ENCODE assay signal across 15 cellular contexts in the genomic region with DNA sequence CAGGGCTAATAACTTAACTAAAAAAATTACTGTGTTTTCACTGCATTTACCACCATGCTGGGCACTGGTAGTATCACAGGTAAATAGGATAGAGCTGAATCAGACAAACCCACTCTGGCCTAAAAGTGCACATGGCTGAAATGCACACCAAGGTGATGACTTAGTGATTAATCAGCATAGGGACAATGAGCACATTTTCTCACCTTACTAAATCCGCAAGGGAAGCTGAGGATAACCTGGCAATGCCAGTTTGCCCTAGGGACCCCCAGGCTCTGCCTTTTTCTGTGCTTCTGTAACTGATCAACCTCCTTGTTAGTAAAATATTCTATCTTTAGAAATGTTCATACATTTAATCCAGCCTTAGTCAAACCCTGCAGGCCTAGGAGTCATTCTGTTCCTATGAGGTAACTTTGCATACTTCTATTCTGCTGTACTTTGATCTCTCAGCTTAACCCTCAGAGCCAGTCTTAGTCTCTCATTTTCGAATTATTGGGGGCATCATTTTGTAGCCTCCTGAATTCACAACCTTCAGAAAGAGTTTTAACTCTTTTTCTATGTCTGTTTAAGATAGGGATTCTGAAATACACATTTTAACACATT.
DNase-seq lines count a peak whose midpoint lies in the region; ATAC-seq, FAIRE-seq and TF ChIP-seq lines count a peak whose summit lies in the region.
"Had no signal": no experiment of that assay in that cellular context is flagged by ENCODE, and none has a peak within 500 bp of the region (broad histone marks: within the 10 kb centered on the region; RNA-seq: fewer than 3 reads in every experiment).

No MANE protein-coding gene starts in this region.

- H3K9me3 Mint-ChIP-seq in activated CD4-positive, alpha-beta T cell treated with anti-CD3 and anti-CD28 coated beads for 36 hours (ENCODE audit: low read depth), result no peaks in the 10 kb centered on the region
- H3K9me3 Mint-ChIP-seq: memory B cell had no signal

- TF ChIP-seq CTCF in gastroesophageal sphincter (IDR thresholded peaks at IDR 0.05) (no peak), tibial artery (IDR thresholded peaks at IDR 0.05) (no peak), A673 (conservative IDR thresholded peaks at IDR 0.05; ENCODE audit: low read depth, low read length) (no peak)

- H3K27ac Mint-ChIP-seq in activated CD4-positive, alpha-beta T cell treated with anti-CD3 and anti-CD28 coated beads for 36 hours, result no peak overlapping the region
- H3K27ac Mint-ChIP-seq: activated CD8-positive, alpha-beta memory T cell treated with anti-CD3 and anti-CD28 coated beads, Interleukin-2, amount 10 ng/mL, durations not matched to agents 7 days and 5 days; activated naive CD8-positive, alpha-beta T cell; memory B cell had no signal

- no peak for TF ChIP-seq POLR2A in gastroesophageal sphincter (IDR thresholded peaks at IDR 0.05)

- no peaks in the 10 kb centered on the region for H3K4me1 Mint-ChIP-seq in activated CD4-positive, alpha-beta T cell treated with anti-CD3 and anti-CD28 coated beads for 36 hours
- H3K4me1 Mint-ChIP-seq: memory B cell had no signal

- H3K4me3 Mint-ChIP-seq in activated CD4-positive, alpha-beta T cell treated with anti-CD3 and anti-CD28 coated beads for 36 hours, result no peak overlapping the region
- H3K4me3 Mint-ChIP-seq: activated CD8-positive, alpha-beta memory T cell treated with anti-CD3 and anti-CD28 coated beads, Interleukin-2, amount 10 ng/mL, durations not matched to agents 7 days and 5 days; activated naive CD8-positive, alpha-beta T cell; memory B cell had no signal

- no peak for TF ChIP-seq EP300 in gastroesophageal sphincter (IDR thresholded peaks at IDR 0.05)

- no peaks in the 10 kb centered on the region for H3K36me3 Mint-ChIP-seq in activated CD4-positive, alpha-beta T cell treated with anti-CD3 and anti-CD28 coated beads for 36 hours (ENCODE audit: low read depth)
- H3K36me3 Mint-ChIP-seq: activated CD8-positive, alpha-beta memory T cell treated with anti-CD3 and anti-CD28 coated beads, Interleukin-2, amount 10 ng/mL, durations not matched to agents 7 days and 5 days; activated naive CD8-positive, alpha-beta T cell; memory B cell had no signal

- peak overlapping the region; percentile 29 to 73 (median 64) for H3K27ac ChIP-seq in gastroesophageal sphincter
- H3K27ac ChIP-seq in tibial artery, result peak overlapping the region; percentile 13 to 22
- no peak overlapping the region for H3K27ac ChIP-seq in A673 (ENCODE audit: low read depth, low read length, poor library complexity, severe bottlenecking)
- H3K27ac ChIP-seq: heart right ventricle, suprapubic skin had no signal

- H3K4me3 ChIP-seq in gastroesophageal sphincter (no peak overlapping the region), tibial artery (no peak overlapping the region), A673 (ENCODE audit: low read depth, low read length, poor library complexity, severe bottlenecking) (no peak overlapping the region)
- H3K4me3 ChIP-seq: dorsolateral prefrontal cortex, heart right ventricle, suprapubic skin had no signal

- FAIRE-seq in TTC549 (lab: Jason Lieb, UNC), result peak; percentile 50

- H3K9me3 ChIP-seq in gastroesophageal sphincter (no peaks in the 10 kb centered on the region), tibial artery (no peaks in the 10 kb centered on the region), A673 (ENCODE audit: low read depth, low read length, poor library complexity, severe bottlenecking) (no peaks in the 10 kb centered on the region)
- H3K9me3 ChIP-seq: heart right ventricle, suprapubic skin had no signal

- H3K27me3 Mint-ChIP-seq in activated CD4-positive, alpha-beta T cell treated with anti-CD3 and anti-CD28 coated beads for 36 hours, result no peaks in the 10 kb centered on the region
- H3K27me3 Mint-ChIP-seq: activated CD8-positive, alpha-beta memory T cell treated with anti-CD3 and anti-CD28 coated beads, Interleukin-2, amount 10 ng/mL, durations not matched to agents 7 days and 5 days; activated naive CD8-positive, alpha-beta T cell had no signal

- intact Hi-C loops in activated CD4-positive, alpha-beta T cell treated with anti-CD3 and anti-CD28 coated beads for 36 hours (cut with DNase I, micrococcal nuclease), result no loop called here
- intact Hi-C loops in tibial artery (cut with DNase I; ENCODE audit: low total_unique reads), result no loop called here
- intact Hi-C loops in A673 (cut with micrococcal nuclease; ENCODE audit: unreplicated experiment), result no loop called here

- no TSS peak for BruUV-seq in A673 (replicated peaks; lab: Mats Ljungman, UMichigan)

- peak; percentile 39 for ATAC-seq in activated CD4-positive, alpha-beta T cell treated with anti-CD3 and anti-CD28 coated beads for 36 hours
- no peak for ATAC-seq in gastroesophageal sphincter
- ATAC-seq in HG02623 (IDR thresholded peaks at IDR 0.05; ENCODE audit: unreplicated experiment), result no peak
- ATAC-seq: activated CD8-positive, alpha-beta memory T cell treated with anti-CD3 and anti-CD28 coated beads, Interleukin-2, amount 10 ng/mL, durations not matched to agents 7 days and 5 days; heart right ventricle had no signal

- no peak for DNase-seq in activated CD4-positive, alpha-beta T cell treated with anti-CD3 and anti-CD28 coated beads for 36 hours
- no peak for DNase-seq in activated CD4-positive, alpha-beta T cell treated with anti-CD3 and anti-CD28 coated beads, Interleukin-2, amount 50 U/mL, for 1 hour
- DNase-seq in tibial artery (no peak), iPS-NIHi11 (ENCODE audit: low spot score) (no peak), A673 (ENCODE audit: low spot score) (no peak)
- DNase-seq: 8988T; activated CD8-positive, alpha-beta memory T cell treated with anti-CD3 and anti-CD28 coated beads, Interleukin-2, amount 10 ng/mL, durations not matched to agents 7 days and 5 days; dorsolateral prefrontal cortex; heart right ventricle had no signal

- H3K4me1 ChIP-seq in gastroesophageal sphincter, result peaks cover 0 to 10% (median 0%) of the 10 kb centered on the region in 3 donors
- peaks cover 0 to 22% (median 4%) of the 10 kb centered on the region in 4 donors for H3K4me1 ChIP-seq in tibial artery
- H3K4me1 ChIP-seq in A673 (ENCODE audit: insufficient read depth, low read length, poor library complexity, severe bottlenecking), result peaks cover 10% of the 10 kb centered on the region
- H3K4me1 ChIP-seq: heart right ventricle, suprapubic skin had no signal

- POLR2A ChIA-PET in activated CD4-positive, alpha-beta T cell treated with anti-CD3 and anti-CD28 coated beads for 36 hours (lab: Charles Lee), result interaction anchor here (0.6 to 0.7 kb wide), 2 partner anchors 15 to 499 kb away, joined by 3 read pairs; no protein-coding TSS in a partner anchor
- POLR2A ChIA-PET in A673 (lab: Charles Lee; ENCODE audit: low non-redundant PET), result no interaction called here

- H3K27me3 ChIP-seq in gastroesophageal sphincter (no peaks in the 10 kb centered on the region), tibial artery (no peaks in the 10 kb centered on the region), A673 (replicated peaks; ENCODE audit: insufficient read depth, low read depth, low read length, poor library complexity) (no peaks in the 10 kb centered on the region)
- H3K27me3 ChIP-seq: dorsolateral prefrontal cortex, heart right ventricle, suprapubic skin had no signal

- 66 to 86% methylated on average over 2 of the region's 2 CpGs for WGBS in gastroesophageal sphincter (ENCODE audit: low coverage in 1 of 2), 2 donors

- no peaks in the 10 kb centered on the region for H3K36me3 ChIP-seq in gastroesophageal sphincter
- no peaks in the 10 kb centered on the region for H3K36me3 ChIP-seq in tibial artery
- H3K36me3 ChIP-seq in A673 (ENCODE audit: insufficient read depth, low read length, poor library complexity, severe bottlenecking), result no peaks in the 10 kb centered on the region
- H3K36me3 ChIP-seq: heart right ventricle, suprapubic skin had no signal

- CTCF ChIA-PET in activated CD4-positive, alpha-beta T cell treated with anti-CD3 and anti-CD28 coated beads for 36 hours (lab: Charles Lee), result no interaction called here
- CTCF ChIA-PET in A673 (lab: Charles Lee), result no interaction called here
